ENCODE assay signal across 26 cellular contexts in genomic region chr15:23384371-23384770, GRCh38. TPM values are rescaled to one million over a fixed set of nuclear protein-coding genes. Genes with fewer than 3 reads are reported as not detected.
DNase-seq lines count a peak whose midpoint lies in the region; ATAC-seq, FAIRE-seq and TF ChIP-seq lines count a peak whose summit lies in the region.
"Had no signal": no experiment of that assay in that cellular context is flagged by ENCODE, and none has a peak within 500 bp of the region (broad histone marks: within the 10 kb centered on the region; RNA-seq: fewer than 3 reads in every experiment).

No MANE protein-coding gene starts in this region.

- H3K4me3 ChIP-seq in A549 (no peak overlapping the region), bronchial epithelial cell (ENCODE audit: low read depth, low read length) (no peak overlapping the region), heart right ventricle (no peak overlapping the region)
- H3K4me3 ChIP-seq: GM12878, GM23338, MG63, Peyer's patch had no signal

- FAIRE-seq in A549 (lab: Jason Lieb, UNC): peak; percentile 56
- FAIRE-seq in bronchial epithelial cell (lab: Jason Lieb, UNC): peak; percentile 80
- FAIRE-seq: GM12878, GM19239, HTR-8/SVneo had no signal

- H3K27me3 ChIP-seq in bronchial epithelial cell (ENCODE audit: control insufficient read depth, insufficient read depth, low read length) (no peaks in the 10 kb centered on the region), heart right ventricle (no peaks in the 10 kb centered on the region)
- H3K27me3 ChIP-seq: MG63, Peyer's patch had no signal

- no peak for TF ChIP-seq EP300 in A549 (IDR thresholded peaks at IDR 0.05)

- H3K4me2 ChIP-seq in A549: no peak overlapping the region
- H3K4me2 ChIP-seq: GM23338, SK-N-SH had no signal

- ATAC-seq in A549 (no peak), GM21526 (IDR thresholded peaks at IDR 0.05; ENCODE audit: low FRiP score, unreplicated experiment) (no peak), heart right ventricle (no peak)
- ATAC-seq: GM12878, GM23338 had no signal

- no peak for TF ChIP-seq CTCF in A549 (IDR thresholded peaks at IDR 0.05)
- TF ChIP-seq CTCF in bronchial epithelial cell (IDR thresholded peaks at IDR 0.05; ENCODE audit: insufficient read depth, low read length, severe bottlenecking): no peak
- no peak for TF ChIP-seq CTCF in heart right ventricle (IDR thresholded peaks at IDR 0.05)

- H3K36me3 ChIP-seq in bronchial epithelial cell (ENCODE audit: control insufficient read depth, insufficient read depth, low read length): no peaks in the 10 kb centered on the region
- no peaks in the 10 kb centered on the region for H3K36me3 ChIP-seq in heart right ventricle
- H3K36me3 ChIP-seq: MG63, Peyer's patch had no signal

- H3K27ac ChIP-seq in A549 (no peak overlapping the region), heart right ventricle (no peak overlapping the region)
- H3K27ac ChIP-seq: HL-60, Peyer's patch had no signal

- H3K4me1 ChIP-seq in A549: no peaks in the 10 kb centered on the region
- no peaks in the 10 kb centered on the region for H3K4me1 ChIP-seq in heart right ventricle
- H3K4me1 ChIP-seq: Caco-2, Peyer's patch had no signal

- POLR2A ChIA-PET in A549 (lab: Yijun Ruan, JAX): no interaction called here

- H3K9me3 ChIP-seq in A549: no peaks in the 10 kb centered on the region
- no peaks in the 10 kb centered on the region for H3K9me3 ChIP-seq in heart right ventricle
- H3K9me3 ChIP-seq: Caco-2, MG63, Peyer's patch, SK-N-SH had no signal

- no peak for TF ChIP-seq RAD21 in A549 (conservative IDR thresholded peaks at IDR 0.05 in 1 of 2, IDR thresholded peaks at IDR 0.05 in 1 of 2)

- intact Hi-C loops in heart right ventricle (cut with DNase I): loop anchor here in 1 of 10 donors (10.0 kb wide), 1 partner anchor 1790 kb away; no protein-coding TSS in a partner anchor

- no peak for DNase-seq in A549 (ENCODE audit: low read depth in 1 of 2, low spot score in 1 of 2)
- peak; percentile 11 for DNase-seq in DMS53 treated with DMSO at 0.1 percent for 48 hours (lab: John Stamatoyannopoulos, UW; ENCODE audit: unreplicated experiment)
- DNase-seq in NCI-H510A (lab: John Stamatoyannopoulos, UW): peak; percentile 8
- DNase-seq in bronchial epithelial cell (ENCODE audit: low read depth): no peak
- no peak for DNase-seq in AG08396 (ENCODE audit: low spot score)
- no peak for DNase-seq in heart right ventricle
- DNase-seq in NCI-H524 (lab: John Stamatoyannopoulos, UW): no peak
- DNase-seq: AML-193; Caco-2; EL; HCEC 1CT; IMR-90; Kasumi-1; MG63; NCI-H1092 treated with DMSO at 0.1 percent for 48 hours; NCI-H187; NK-92 treated with Interleukin-12 subunit alpha and Interleukin-12 subunit beta, amount 100 ng/mL, for 24 hours; Peyer's patch; SK-N-SH had no signal

- TF ChIP-seq POLR2A in A549 (IDR thresholded peaks at IDR 0.05; ENCODE audit: low read length): no peak

- CTCF ChIA-PET in A549 (lab: Yijun Ruan, JAX): interaction anchor here (1.0 kb wide), 1 partner anchor 83 kb away, joined by 3 read pairs; no protein-coding TSS in a partner anchor

TF ChIP-seq in A549, 52 proteins besides CTCF, POLR2A, EP300 and RAD21:
- no peak for TF ChIP-seq SMC3 (IDR thresholded peaks at IDR 0.05)
- no peak for TF ChIP-seq CHD2 (IDR thresholded peaks at IDR 0.05; ENCODE audit: low read length, partially characterized antibody)
- TF ChIP-seq HDAC2 (IDR thresholded peaks at IDR 0.05): no peak
- TF ChIP-seq HOXB5 (CRISPR knock-in tag; IDR thresholded peaks at IDR 0.05): no peak
- TF ChIP-seq POLR2AphosphoS2 (conservative IDR thresholded peaks at IDR 0.05; ENCODE audit: low read length): no peak

RNA-seq across cellular contexts. Expression of gene GOLGA8S, which starts 29.8 kb away (rescaled TPM):
- 0.90 and 0.94 TPM in 2 replicates for polyA plus RNA-seq in A549 (2011; rRNA removed)
- polyA plus RNA-seq in A549 (2012; cell fraction: cytosol; rRNA removed): 0.28 and 0.41 TPM in 2 replicates
- 0.19 and 0.43 TPM in 2 replicates for polyA plus RNA-seq in A549 (2012; cell fraction: nucleus; rRNA removed)
- 0.31 to 0.70 TPM (median 0.35 TPM) in 3 replicates for polyA plus RNA-seq in A549 (2017; fragmentation: RNase III; extraction: RNeasy Plus Mini Kit Qiagen cat#74134 plus additional on column Dnase treatment)
- polyA minus RNA-seq in A549 (2011; rRNA and poly(A)+ RNA removed): 0.34 and 0.41 TPM in 2 replicates
- under 0.01 TPM in 1 of 2 replicates, not detected in the other for total RNA-seq in bronchial epithelial cell
- total RNA-seq in heart right ventricle: under 1 TPM; 0.11 to 0.92 (median 0.41) TPM
- under 1 TPM; 0.03 to 0.66 TPM for polyA plus RNA-seq in heart right ventricle
- total RNA-seq: Caco-2, GM12878, GM23338, NCI-H460 had no signal

RNA-seq across cellular contexts. Expression of gene GOLGA6L26, which starts 50.4 kb away (rescaled TPM):
- not detected in 2 replicates for polyA plus RNA-seq in A549 (2011; rRNA removed)
- polyA plus RNA-seq in A549 (2012; cell fraction: cytosol; rRNA removed): not detected in 2 replicates
- polyA plus RNA-seq in A549 (2012; cell fraction: nucleus; rRNA removed): not detected in 2 replicates
- polyA plus RNA-seq in A549 (2017; fragmentation: RNase III; extraction: RNeasy Plus Mini Kit Qiagen cat#74134 plus additional on column Dnase treatment): not detected in 3 replicates
- not detected in 2 replicates for polyA minus RNA-seq in A549 (2011; rRNA and poly(A)+ RNA removed)
- not detected in 2 replicates for total RNA-seq in bronchial epithelial cell
- total RNA-seq in heart right ventricle: not detected
- polyA plus RNA-seq in heart right ventricle: not detected
- total RNA-seq: Caco-2, GM12878, GM23338, IMR-90, NCI-H460, Peyer's patch had no signal
- polyA plus RNA-seq: GM12878, GM23338, IMR-90, SK-N-SH had no signal

Comparison
In these comparisons a context has a peak if more than half of its experiments do, and no peak if none do; other contexts are left out.
1. DNase-seq: peak in DMS53 treated with DMSO at 0.1 percent for 48 hours (single experiment) and NCI-H510A (single experiment); none in A549 (0 of 2), bronchial epithelial cell (single experiment), AG08396 (single experiment), heart right ventricle (0 of 2) and NCI-H524 (0 of 2).